ENCODE assay signal across 17 cellular contexts in genomic region chr14:98651042-98651441, GRCh38.
A peak's percentile ranks its signal among the peaks of the same experiment; 100 is the strongest.
DNase-seq lines count a peak whose midpoint lies in the region; ATAC-seq and TF ChIP-seq lines count a peak whose summit lies in the region.
"Had no signal": no experiment of that assay in that cellular context is flagged by ENCODE, and none has a peak within 500 bp of the region (broad histone marks: within the 10 kb centered on the region; RNA-seq: fewer than 3 reads in every experiment).

No MANE protein-coding gene starts in this region.

- DNase-seq in activated CD4-positive, alpha-beta T cell treated with anti-CD3 and anti-CD28 coated beads, Interleukin-2, amount 10 ng/mL, durations not matched to agents 24 days and 14 days: peak; percentile 37
- DNase-seq in activated CD4-positive, alpha-beta T cell treated with anti-CD3 and anti-CD28 coated beads for 48 hours: no peak
- DNase-seq in WTC11 (ENCODE audit: low spot score) (peak; percentile 15), iPS DF 4.7 (ENCODE audit: extremely low read depth, low spot score) (peak; percentile 58), NCI-H510A (lab: John Stamatoyannopoulos, UW) (no peak), upper lobe of right lung (no peak)
- DNase-seq in stimulated activated CD4-positive, alpha-beta T cell treated with anti-CD3 and anti-CD28 coated beads, Interleukin-2, amount 100 ng/mL, for 24 hours: no peak
- no peak for DNase-seq in stimulated activated CD8-positive, alpha-beta memory T cell treated with anti-CD3 and anti-CD28 coated beads, Interleukin-4, amount 100 ng/mL, for 48 hours
- DNase-seq: CD8-positive, alpha-beta T cell; COR-L47; DMS153; DMS79 treated with DMSO at 0.1 percent for 48 hours; EL; GDM1 had no signal

- H3K9me3 ChIP-seq in upper lobe of right lung: no peaks in the 10 kb centered on the region

- no peak overlapping the region for H3K4me3 ChIP-seq in upper lobe of right lung

- H3K4me1 Mint-ChIP-seq in activated CD4-positive, alpha-beta T cell treated with anti-CD3 and anti-CD28 coated beads, Interleukin-2, amount 10 ng/mL, durations not matched to agents 24 days and 14 days: no peaks in the 10 kb centered on the region
- H3K4me1 Mint-ChIP-seq in WTC11: peaks cover 24% of the 10 kb centered on the region
- H3K4me1 Mint-ChIP-seq: CD14-positive monocyte had no signal

- no peak overlapping the region for H3K4me3 Mint-ChIP-seq in activated CD4-positive, alpha-beta T cell treated with anti-CD3 and anti-CD28 coated beads, Interleukin-2, amount 10 ng/mL, durations not matched to agents 24 days and 14 days
- H3K4me3 Mint-ChIP-seq in WTC11: peak overlapping the region; percentile 4; the same call in 1 of the 2 replicates
- H3K4me3 Mint-ChIP-seq: CD14-positive monocyte; CD8-positive, alpha-beta T cell had no signal

- no peak overlapping the region for H3K27ac ChIP-seq in upper lobe of right lung
- H3K27ac ChIP-seq: 22Rv1 had no signal

- no peak overlapping the region for H3K27ac Mint-ChIP-seq in activated CD4-positive, alpha-beta T cell treated with anti-CD3 and anti-CD28 coated beads, Interleukin-2, amount 10 ng/mL, durations not matched to agents 24 days and 14 days
- H3K27ac Mint-ChIP-seq in WTC11: peak overlapping the region; percentile 76
- H3K27ac Mint-ChIP-seq: CD14-positive monocyte; CD8-positive, alpha-beta T cell had no signal

- TF ChIP-seq CTCF in WTC11 (IDR thresholded peaks at IDR 0.05) (no peak), upper lobe of right lung (IDR thresholded peaks at IDR 0.05) (no peak)

- peaks cover 4% of the 10 kb centered on the region for H3K9me3 Mint-ChIP-seq in activated CD4-positive, alpha-beta T cell treated with anti-CD3 and anti-CD28 coated beads, Interleukin-2, amount 10 ng/mL, durations not matched to agents 24 days and 14 days
- H3K9me3 Mint-ChIP-seq in WTC11: peaks cover 20% of the 10 kb centered on the region

- no peaks in the 10 kb centered on the region for H3K27me3 ChIP-seq in upper lobe of right lung

- CTCF ChIA-PET in WTC11 (lab: Charles Lee): no interaction called here

- intact Hi-C loops in activated CD4-positive, alpha-beta T cell treated with anti-CD3 and anti-CD28 coated beads, Interleukin-2, amount 10 ng/mL, durations not matched to agents 24 days and 14 days (cut with micrococcal nuclease): no loop called here
- intact Hi-C loops in upper lobe of right lung (cut with DNase I): no loop called here

- H3K36me3 ChIP-seq in upper lobe of right lung: no peaks in the 10 kb centered on the region

- no peaks in the 10 kb centered on the region for H3K27me3 Mint-ChIP-seq in activated CD4-positive, alpha-beta T cell treated with anti-CD3 and anti-CD28 coated beads, Interleukin-2, amount 10 ng/mL, durations not matched to agents 24 days and 14 days
- H3K27me3 Mint-ChIP-seq in WTC11 (ENCODE audit: low read depth): no peaks in the 10 kb centered on the region; the same call in 1 of the 2 replicates

- H3K36me3 Mint-ChIP-seq in activated CD4-positive, alpha-beta T cell treated with anti-CD3 and anti-CD28 coated beads, Interleukin-2, amount 10 ng/mL, durations not matched to agents 24 days and 14 days (ENCODE audit: low read depth): no peaks in the 10 kb centered on the region
- peaks cover 16% of the 10 kb centered on the region for H3K36me3 Mint-ChIP-seq in WTC11
- H3K36me3 Mint-ChIP-seq: CD14-positive monocyte; CD8-positive, alpha-beta T cell had no signal

- POLR2A ChIA-PET in WTC11 (lab: Charles Lee): no interaction called here

- H3K4me1 ChIP-seq in upper lobe of right lung: no peaks in the 10 kb centered on the region

- peak; percentile 88 for ATAC-seq in WTC11
- ATAC-seq in upper lobe of right lung: no peak
- ATAC-seq: CD8-positive, alpha-beta T cell; HCT116 had no signal

TF ChIP-seq in WTC11, 78 proteins besides CTCF, POLR2A, EP300 and RAD21:
- TF ChIP-seq TEAD1 (CRISPR knock-in tag; IDR thresholded peaks at IDR 0.05) (peak; percentile 62; the same call in 1 of the 2 replicates), KAT7 (CRISPR knock-in tag; IDR thresholded peaks at IDR 0.05; ENCODE audit: borderline replicate concordance) (no peak), GTF2I (CRISPR knock-in tag; conservative IDR thresholded peaks at IDR 0.05) (no peak), EMX1 (CRISPR knock-in tag; IDR thresholded peaks at IDR 0.05) (no peak), ESRRA (CRISPR knock-in tag; IDR thresholded peaks at IDR 0.05; ENCODE audit: borderline replicate concordance) (no peak), ETV6 (CRISPR knock-in tag; IDR thresholded peaks at IDR 0.05) (0 out of 2 replicates have a peak, but pooled peaks have one; percentile 44), OVOL2 (CRISPR knock-in tag; IDR thresholded peaks at IDR 0.05; ENCODE audit: borderline replicate concordance) (no peak), ZNF512 (CRISPR knock-in tag; IDR thresholded peaks at IDR 0.05; ENCODE audit: borderline replicate concordance) (no peak), ZBTB21 (CRISPR knock-in tag; IDR thresholded peaks at IDR 0.05; ENCODE audit: borderline replicate concordance) (peak; percentile 85), JUN (CRISPR knock-in tag; IDR thresholded peaks at IDR 0.05) (no peak)
- TF ChIP-seq, protein P1, sequence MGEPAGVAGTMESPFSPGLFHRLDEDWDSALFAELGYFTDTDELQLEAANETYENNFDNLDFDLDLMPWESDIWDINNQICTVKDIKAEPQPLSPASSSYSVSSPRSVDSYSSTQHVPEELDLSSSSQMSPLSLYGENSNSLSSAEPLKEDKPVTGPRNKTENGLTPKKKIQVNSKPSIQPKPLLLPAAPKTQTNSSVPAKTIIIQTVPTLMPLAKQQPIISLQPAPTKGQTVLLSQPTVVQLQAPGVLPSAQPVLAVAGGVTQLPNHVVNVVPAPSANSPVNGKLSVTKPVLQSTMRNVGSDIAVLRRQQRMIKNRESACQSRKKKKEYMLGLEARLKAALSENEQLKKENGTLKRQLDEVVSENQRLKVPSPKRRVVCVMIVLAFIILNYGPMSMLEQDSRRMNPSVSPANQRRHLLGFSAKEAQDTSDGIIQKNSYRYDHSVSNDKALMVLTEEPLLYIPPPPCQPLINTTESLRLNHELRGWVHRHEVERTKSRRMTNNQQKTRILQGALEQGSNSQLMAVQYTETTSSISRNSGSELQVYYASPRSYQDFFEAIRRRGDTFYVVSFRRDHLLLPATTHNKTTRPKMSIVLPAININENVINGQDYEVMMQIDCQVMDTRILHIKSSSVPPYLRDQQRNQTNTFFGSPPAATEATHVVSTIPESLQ (CRISPR knock-in tag; IDR thresholded peaks at IDR 0.05): no peak
- TF ChIP-seq, protein P2, sequence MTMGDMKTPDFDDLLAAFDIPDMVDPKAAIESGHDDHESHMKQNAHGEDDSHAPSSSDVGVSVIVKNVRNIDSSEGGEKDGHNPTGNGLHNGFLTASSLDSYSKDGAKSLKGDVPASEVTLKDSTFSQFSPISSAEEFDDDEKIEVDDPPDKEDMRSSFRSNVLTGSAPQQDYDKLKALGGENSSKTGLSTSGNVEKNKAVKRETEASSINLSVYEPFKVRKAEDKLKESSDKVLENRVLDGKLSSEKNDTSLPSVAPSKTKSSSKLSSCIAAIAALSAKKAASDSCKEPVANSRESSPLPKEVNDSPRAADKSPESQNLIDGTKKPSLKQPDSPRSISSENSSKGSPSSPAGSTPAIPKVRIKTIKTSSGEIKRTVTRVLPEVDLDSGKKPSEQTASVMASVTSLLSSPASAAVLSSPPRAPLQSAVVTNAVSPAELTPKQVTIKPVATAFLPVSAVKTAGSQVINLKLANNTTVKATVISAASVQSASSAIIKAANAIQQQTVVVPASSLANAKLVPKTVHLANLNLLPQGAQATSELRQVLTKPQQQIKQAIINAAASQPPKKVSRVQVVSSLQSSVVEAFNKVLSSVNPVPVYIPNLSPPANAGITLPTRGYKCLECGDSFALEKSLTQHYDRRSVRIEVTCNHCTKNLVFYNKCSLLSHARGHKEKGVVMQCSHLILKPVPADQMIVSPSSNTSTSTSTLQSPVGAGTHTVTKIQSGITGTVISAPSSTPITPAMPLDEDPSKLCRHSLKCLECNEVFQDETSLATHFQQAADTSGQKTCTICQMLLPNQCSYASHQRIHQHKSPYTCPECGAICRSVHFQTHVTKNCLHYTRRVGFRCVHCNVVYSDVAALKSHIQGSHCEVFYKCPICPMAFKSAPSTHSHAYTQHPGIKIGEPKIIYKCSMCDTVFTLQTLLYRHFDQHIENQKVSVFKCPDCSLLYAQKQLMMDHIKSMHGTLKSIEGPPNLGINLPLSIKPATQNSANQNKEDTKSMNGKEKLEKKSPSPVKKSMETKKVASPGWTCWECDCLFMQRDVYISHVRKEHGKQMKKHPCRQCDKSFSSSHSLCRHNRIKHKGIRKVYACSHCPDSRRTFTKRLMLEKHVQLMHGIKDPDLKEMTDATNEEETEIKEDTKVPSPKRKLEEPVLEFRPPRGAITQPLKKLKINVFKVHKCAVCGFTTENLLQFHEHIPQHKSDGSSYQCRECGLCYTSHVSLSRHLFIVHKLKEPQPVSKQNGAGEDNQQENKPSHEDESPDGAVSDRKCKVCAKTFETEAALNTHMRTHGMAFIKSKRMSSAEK (CRISPR knock-in tag; IDR thresholded peaks at IDR 0.05; ENCODE audit: borderline replicate concordance): no peak

Comparison
In these comparisons a context has a peak if more than half of its experiments do, and no peak if none do; other contexts are left out.
1. DNase-seq: peak in activated CD4-positive, alpha-beta T cell treated with anti-CD3 and anti-CD28 coated beads, Interleukin-2, amount 10 ng/mL, durations not matched to agents 24 days and 14 days (single experiment), WTC11 (single experiment) and iPS DF 4.7 (single experiment); none in activated CD4-positive, alpha-beta T cell treated with anti-CD3 and anti-CD28 coated beads for 48 hours (single experiment), NCI-H510A (single experiment), upper lobe of right lung (single experiment), stimulated activated CD4-positive, alpha-beta T cell treated with anti-CD3 and anti-CD28 coated beads, Interleukin-2, amount 100 ng/mL, for 24 hours (0 of 2) and stimulated activated CD8-positive, alpha-beta memory T cell treated with anti-CD3 and anti-CD28 coated beads, Interleukin-4, amount 100 ng/mL, for 48 hours (single experiment).